ENCODE assay signal across 9 cellular contexts in the genomic region with DNA sequence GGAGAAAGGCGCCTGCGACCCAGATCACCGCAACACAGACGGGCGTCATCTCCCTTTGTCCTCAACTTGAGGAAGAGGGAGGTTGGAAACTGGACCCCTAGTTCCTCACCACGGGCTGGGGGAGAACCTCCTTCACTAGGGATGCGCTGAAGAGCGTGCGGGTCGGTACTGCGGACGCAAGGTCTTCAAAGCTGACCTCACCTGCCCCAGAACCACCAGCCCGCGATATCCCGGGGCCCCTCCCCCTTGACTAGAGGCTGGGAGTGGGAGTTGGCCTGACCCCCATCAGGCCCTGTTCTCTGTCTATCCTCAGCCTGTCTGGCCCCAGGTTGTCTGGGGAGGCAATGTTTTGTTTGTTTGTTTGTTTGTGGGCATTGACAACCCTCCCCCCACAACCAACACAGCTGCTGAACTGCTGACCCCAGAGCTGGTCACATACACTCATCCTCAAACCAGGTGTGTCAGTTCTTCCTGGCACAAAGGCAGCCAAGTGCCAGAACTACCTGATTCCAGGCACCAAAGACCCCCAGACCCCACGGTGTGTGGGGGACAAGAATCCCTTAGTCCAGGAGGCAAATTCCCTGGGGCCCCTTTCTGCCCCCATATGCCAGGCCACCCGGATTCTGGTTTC. TPM values are rescaled to one million over a fixed set of nuclear protein-coding genes. Genes with fewer than 3 reads are reported as not detected.
DNase-seq lines count a peak whose midpoint lies in the region; ATAC-seq and TF ChIP-seq lines count a peak whose summit lies in the region.
"Had no signal": no experiment of that assay in that cellular context is flagged by ENCODE, and none has a peak within 500 bp of the region (broad histone marks: within the 10 kb centered on the region; RNA-seq: fewer than 3 reads in every experiment).

No MANE protein-coding gene starts in this region.

- H3K4me1 ChIP-seq in transverse colon, result peaks cover 30 to 63% (median 52%) of the 10 kb centered on the region in 4 donors

- peaks cover 0 to 4% (median under 1%) of the 10 kb centered on the region in 4 donors for H3K36me3 ChIP-seq in transverse colon

- no peak for TF ChIP-seq POLR2A in transverse colon (IDR thresholded peaks at IDR 0.05)

- 16% methylated on average over 17 of the region's 17 CpGs; no CpG with 5 or more reads in 1 of the 2 donors for WGBS in transverse colon (ENCODE audit: low coverage in 1 of 2), 2 donors

- H3K9me3 ChIP-seq in transverse colon, result no peaks in the 10 kb centered on the region

- H3K4me1 Mint-ChIP-seq in activated naive CD4-positive, alpha-beta T cell treated with anti-CD3 and anti-CD28 coated beads, Interleukin-2, amount 50 U/mL, for 24 hours, result peaks cover 53% of the 10 kb centered on the region
- peaks cover 38% of the 10 kb centered on the region for H3K4me1 Mint-ChIP-seq in activated naive CD8-positive, alpha-beta T cell treated with anti-CD3 and anti-CD28 coated beads, Interleukin-2, amount 10 ng/mL, durations not matched to agents 7 days and 5 days

- H3K4me3 Mint-ChIP-seq in activated naive CD4-positive, alpha-beta T cell treated with anti-CD3 and anti-CD28 coated beads, Interleukin-2, amount 50 U/mL, for 24 hours, result peak overlapping the region; percentile 84
- peak overlapping the region; percentile 60 for H3K4me3 Mint-ChIP-seq in activated naive CD8-positive, alpha-beta T cell treated with anti-CD3 and anti-CD28 coated beads, Interleukin-2, amount 10 ng/mL, durations not matched to agents 7 days and 5 days

- peak overlapping the region; percentile 46 for H3K27ac Mint-ChIP-seq in activated naive CD4-positive, alpha-beta T cell treated with anti-CD3 and anti-CD28 coated beads, Interleukin-2, amount 50 U/mL, for 24 hours
- H3K27ac Mint-ChIP-seq in activated naive CD8-positive, alpha-beta T cell treated with anti-CD3 and anti-CD28 coated beads, Interleukin-2, amount 10 ng/mL, durations not matched to agents 7 days and 5 days, result no peak overlapping the region

- TF ChIP-seq CTCF in transverse colon (IDR thresholded peaks at IDR 0.05), result no peak

- no peak for DNase-seq in activated naive CD4-positive, alpha-beta T cell (lab: John Stamatoyannopoulos, UW)
- no peak for DNase-seq in activated naive CD8-positive, alpha-beta T cell treated with anti-CD3 and anti-CD28 coated beads, Interleukin-2, amount 10 ng/mL, durations not matched to agents 7 days and 5 days
- DNase-seq in left kidney (ENCODE audit: low read depth, low spot score) (peak; percentile 65), transverse colon (no peak), NCI-H446 (lab: John Stamatoyannopoulos, UW) (no peak), KG1 (lab: John Stamatoyannopoulos, UW) (no peak)
- no peak for DNase-seq in activated CD4-positive, alpha-beta T cell treated with anti-CD3 and anti-CD28 coated beads, Interleukin-2, amount 50 U/mL, for 4 hours

- intact Hi-C loops in transverse colon (cut with DNase I; ENCODE audit: low total_unique reads), result no loop called here

- H3K4me3 ChIP-seq in transverse colon, result peak overlapping the region in 3 of 4 donors; percentile 27 to 52 (median 36)

- ATAC-seq in activated naive CD8-positive, alpha-beta T cell treated with anti-CD3 and anti-CD28 coated beads, Interleukin-2, amount 10 ng/mL, durations not matched to agents 7 days and 5 days (ENCODE audit: low read depth), result no peak

- POLR2A ChIA-PET in activated naive CD8-positive, alpha-beta T cell treated with anti-CD3 and anti-CD28 coated beads, Interleukin-2, amount 10 ng/mL, durations not matched to agents 7 days and 5 days (lab: Charles Lee), result interaction anchor here (0.6 to 1.1 kb wide), 2 partner anchors 9 to 36 kb away, joined by 3 read pairs; no protein-coding TSS in a partner anchor

- H3K9me3 Mint-ChIP-seq in activated naive CD4-positive, alpha-beta T cell treated with anti-CD3 and anti-CD28 coated beads, Interleukin-2, amount 50 U/mL, for 24 hours, result no peaks in the 10 kb centered on the region
- no peaks in the 10 kb centered on the region for H3K9me3 Mint-ChIP-seq in activated naive CD8-positive, alpha-beta T cell treated with anti-CD3 and anti-CD28 coated beads, Interleukin-2, amount 10 ng/mL, durations not matched to agents 7 days and 5 days

- H3K27me3 ChIP-seq in transverse colon, result peaks cover 37% of the 10 kb centered on the region

- no peak overlapping the region for H3K27ac ChIP-seq in transverse colon

- in situ Hi-C loops in transverse colon (cut with MboI; ENCODE audit: low pct_ligation_motif_present in 1 of 4, low pct_unique_long_range_greater_than_20kb in 1 of 4, low sequenced_read_pairs in 3 of 4), result loop anchor here in 3 of 4 donors (10.0 kb wide), 1 partner anchor 176 kb away; no protein-coding TSS in a partner anchor

- H3K27me3 Mint-ChIP-seq in activated naive CD4-positive, alpha-beta T cell treated with anti-CD3 and anti-CD28 coated beads, Interleukin-2, amount 50 U/mL, for 24 hours, result peaks cover 16% of the 10 kb centered on the region
- H3K27me3 Mint-ChIP-seq in activated naive CD8-positive, alpha-beta T cell treated with anti-CD3 and anti-CD28 coated beads, Interleukin-2, amount 10 ng/mL, durations not matched to agents 7 days and 5 days, result peaks cover 26% of the 10 kb centered on the region

- peaks cover 16% of the 10 kb centered on the region for H3K36me3 Mint-ChIP-seq in activated naive CD4-positive, alpha-beta T cell treated with anti-CD3 and anti-CD28 coated beads, Interleukin-2, amount 50 U/mL, for 24 hours
- peaks cover 8% of the 10 kb centered on the region for H3K36me3 Mint-ChIP-seq in activated naive CD8-positive, alpha-beta T cell treated with anti-CD3 and anti-CD28 coated beads, Interleukin-2, amount 10 ng/mL, durations not matched to agents 7 days and 5 days

- TF ChIP-seq EP300 in transverse colon (IDR thresholded peaks at IDR 0.05; ENCODE audit: low read depth), result no peak

RNA-seq across cellular contexts. Expression of a gene that starts 2.9 kb away (rescaled TPM):
- 10 to 100 TPM; 29.2 to 30.5 TPM for total RNA-seq in activated naive CD8-positive, alpha-beta T cell treated with anti-CD3 and anti-CD28 coated beads, Interleukin-2, amount 10 ng/mL, durations not matched to agents 7 days and 5 days
- total RNA-seq in transverse colon, result 10 to 100 TPM in 3 of 4 donors, 1 to 10 TPM in 1; 8.2 to 18.7 (median 12.7) TPM

RNA-seq across cellular contexts. Expression of a gene that starts 4.4 kb away (rescaled TPM):
- not detected for total RNA-seq in activated naive CD8-positive, alpha-beta T cell treated with anti-CD3 and anti-CD28 coated beads, Interleukin-2, amount 10 ng/mL, durations not matched to agents 7 days and 5 days
- not detected for total RNA-seq in transverse colon
- total RNA-seq: Daoy had no signal

RNA-seq across cellular contexts. Expression of a gene that starts 37.9 kb away (rescaled TPM):
- 100 to 1,000 TPM; 207 to 212 TPM for total RNA-seq in activated naive CD8-positive, alpha-beta T cell treated with anti-CD3 and anti-CD28 coated beads, Interleukin-2, amount 10 ng/mL, durations not matched to agents 7 days and 5 days
- 100 to 1,000 TPM; 114 to 608 (median 172) TPM for total RNA-seq in transverse colon
